ENCODE assay signal across 24 cellular contexts in genomic region chr14:102652194-102652593, GRCh38. TPM values are rescaled to one million over a fixed set of nuclear protein-coding genes. Genes with fewer than 3 reads are reported as not detected.
DNase-seq lines count a peak whose midpoint lies in the region; ATAC-seq and TF ChIP-seq lines count a peak whose summit lies in the region.
"Had no signal": no experiment of that assay in that cellular context is flagged by ENCODE, and none has a peak within 500 bp of the region (broad histone marks: within the 10 kb centered on the region; RNA-seq: fewer than 3 reads in every experiment).

No MANE protein-coding gene starts in this region.

- ATAC-seq in activated T-cell treated with anti-CD3 and anti-CD28 coated beads, Interleukin-2, amount 50 U/mL, for 72 hours (replicated peaks in 1 of 2), result no peak
- ATAC-seq in WTC11 (no peak), GM21526 (IDR thresholded peaks at IDR 0.05; ENCODE audit: low FRiP score, unreplicated experiment) (no peak)
- ATAC-seq: activated T-helper 17 cell treated with anti-CD3 and anti-CD28 coated beads, Interleukin-2, amount 50 U/mL, for 72 hours; left ventricle myocardium superior; natural killer cell treated with Interleukin-12 subunit alpha and Interleukin-12 subunit beta and Interleukin-15 and Interleukin-18, amount 100 ng/mL, for 72 hours; PC-3 had no signal

- H3K4me3 ChIP-seq in hepatocyte, result no peak overlapping the region
- H3K4me3 ChIP-seq: ascending aorta, ovary, right atrium auricular region, smooth muscle cell, tibial artery had no signal

- H3K36me3 ChIP-seq in hepatocyte (replicated peaks; ENCODE audit: insufficient read depth, low read depth), result no peaks in the 10 kb centered on the region
- H3K36me3 ChIP-seq: ascending aorta, ovary, right atrium auricular region, tibial artery had no signal

- H2AFZ ChIP-seq in hepatocyte, result no peak overlapping the region

- peak overlapping the region; percentile 65 for H3K27ac Mint-ChIP-seq in activated T-cell treated with anti-CD3 and anti-CD28 coated beads, Interleukin-2, amount 50 U/mL, for 72 hours
- H3K27ac Mint-ChIP-seq in WTC11, result peak overlapping the region; percentile 39; the same call in 1 of the 2 replicates
- H3K27ac Mint-ChIP-seq: activated naive CD8-positive, alpha-beta T cell treated with anti-CD3 and anti-CD28 coated beads for 36 hours; activated T-helper 17 cell treated with anti-CD3 and anti-CD28 coated beads, Interleukin-2, amount 50 U/mL, for 72 hours; natural killer cell treated with Interleukin-12 subunit alpha and Interleukin-12 subunit beta and Interleukin-15 and Interleukin-18, amount 100 ng/mL, for 72 hours had no signal

- H3K4me1 Mint-ChIP-seq in activated T-cell treated with anti-CD3 and anti-CD28 coated beads, Interleukin-2, amount 50 U/mL, for 72 hours (ENCODE audit: low read depth), result peaks cover 43% of the 10 kb centered on the region
- peaks cover 27% of the 10 kb centered on the region for H3K4me1 Mint-ChIP-seq in WTC11

- peaks cover 0 to 13% of the 10 kb centered on the region in 2 donors for H3K36me3 Mint-ChIP-seq in activated T-cell treated with anti-CD3 and anti-CD28 coated beads, Interleukin-2, amount 50 U/mL, for 72 hours (ENCODE audit: insufficient read depth in 2 of 2)
- H3K36me3 Mint-ChIP-seq in WTC11, result peaks cover 6% of the 10 kb centered on the region
- H3K36me3 Mint-ChIP-seq: natural killer cell treated with Interleukin-12 subunit alpha and Interleukin-12 subunit beta and Interleukin-15 and Interleukin-18, amount 100 ng/mL, for 72 hours had no signal

- H4K20me1 ChIP-seq in hepatocyte (ENCODE audit: insufficient read depth, poor library complexity, severe bottlenecking), result peaks cover 88% of the 10 kb centered on the region

- no peaks in the 10 kb centered on the region for H3K27me3 Mint-ChIP-seq in activated T-cell treated with anti-CD3 and anti-CD28 coated beads, Interleukin-2, amount 50 U/mL, for 72 hours (ENCODE audit: low read depth)
- no peaks in the 10 kb centered on the region for H3K27me3 Mint-ChIP-seq in WTC11 (ENCODE audit: low read depth)
- H3K27me3 Mint-ChIP-seq: activated naive CD8-positive, alpha-beta T cell treated with anti-CD3 and anti-CD28 coated beads for 36 hours; activated T-helper 17 cell treated with anti-CD3 and anti-CD28 coated beads, Interleukin-2, amount 50 U/mL, for 72 hours; central memory CD8-positive, alpha-beta T cell; natural killer cell treated with Interleukin-12 subunit alpha and Interleukin-12 subunit beta and Interleukin-15 and Interleukin-18, amount 100 ng/mL, for 72 hours had no signal

- CTCF ChIA-PET in WTC11 (lab: Charles Lee), result interaction anchor here (2.1 kb wide), 1 partner anchor 58 kb away, joined by 6 read pairs; no protein-coding TSS in a partner anchor

- H3K27ac ChIP-seq in hepatocyte, result no peak overlapping the region
- H3K27ac ChIP-seq: ascending aorta, ovary, right atrium auricular region, tibial artery had no signal

- peaks cover 21% of the 10 kb centered on the region for H3K4me1 ChIP-seq in hepatocyte (ENCODE audit: insufficient read depth)
- H3K4me1 ChIP-seq: ascending aorta had no signal

- H3K9me3 Mint-ChIP-seq in activated T-cell treated with anti-CD3 and anti-CD28 coated beads, Interleukin-2, amount 50 U/mL, for 72 hours, result peaks cover 2 to 4% of the 10 kb centered on the region in 2 donors
- H3K9me3 Mint-ChIP-seq in WTC11, result peaks cover 6% of the 10 kb centered on the region
- H3K9me3 Mint-ChIP-seq: activated T-helper 17 cell treated with anti-CD3 and anti-CD28 coated beads, Interleukin-2, amount 50 U/mL, for 72 hours; natural killer cell treated with Interleukin-12 subunit alpha and Interleukin-12 subunit beta and Interleukin-15 and Interleukin-18, amount 100 ng/mL, for 72 hours had no signal

- POLR2A ChIA-PET in WTC11 (lab: Charles Lee), result no interaction called here

- no peak for DNase-seq in activated T-cell treated with anti-CD3 and anti-CD28 coated beads, Interleukin-2, amount 50 U/mL, for 72 hours
- DNase-seq in activated T-cell treated with anti-CD3 and anti-CD28 coated beads, Interleukin-2, amount 50 U/mL, for 1 hour, result no peak
- DNase-seq in WTC11 (ENCODE audit: low spot score), result no peak
- DNase-seq in hepatocyte (ENCODE audit: low spot score), result no peak
- no peak for DNase-seq in DMS 273 treated with DMSO at 0.1 percent for 48 hours (lab: John Stamatoyannopoulos, UW)
- DNase-seq in cardiac septum (ENCODE audit: low spot score), result no peak
- DNase-seq in stimulated activated CD4-positive, alpha-beta T cell treated with anti-CD3 and anti-CD28 coated beads, Interleukin-2, amount 100 ng/mL, for 24 hours, result no peak
- DNase-seq: activated CD4-positive, alpha-beta T cell treated with anti-CD3 and anti-CD28 coated beads, Interleukin-2, amount 50 U/mL, for 4 hours; activated naive CD8-positive, alpha-beta T cell treated with anti-CD3 and anti-CD28 coated beads for 36 hours; left ventricle myocardium superior; NCI-H1417; NCI-H2081; NCI-H446 treated with DMSO at 0.1 percent for 48 hours; ovary; PC-3; SIG-M5; tibial artery had no signal

- no peaks in the 10 kb centered on the region for H3K27me3 ChIP-seq in hepatocyte
- H3K27me3 ChIP-seq: ascending aorta, ovary, right atrium auricular region, tibial artery had no signal

- TF ChIP-seq CTCF in WTC11 (IDR thresholded peaks at IDR 0.05) (no peak), hepatocyte (IDR thresholded peaks at IDR 0.05; ENCODE audit: poor library complexity) (no peak)

- no peaks in the 10 kb centered on the region for H3K9me3 ChIP-seq in hepatocyte (ENCODE audit: low read depth)
- H3K9me3 ChIP-seq: ascending aorta, ovary, right atrium auricular region, tibial artery had no signal

- peak overlapping the region; percentile 0 for H3K4me2 ChIP-seq in hepatocyte
- H3K4me2 ChIP-seq: smooth muscle cell had no signal

- 63% methylated on average over 3 of the region's 3 CpGs for WGBS in hepatocyte (ENCODE audit: low lambda C conversion rate, missing lambda C conversion rate)

- intact Hi-C loops in cardiac septum (cut with DNase I), result no loop called here

- no peak overlapping the region for H3K4me3 Mint-ChIP-seq in activated T-cell treated with anti-CD3 and anti-CD28 coated beads, Interleukin-2, amount 50 U/mL, for 72 hours
- H3K4me3 Mint-ChIP-seq in WTC11, result no peak overlapping the region
- H3K4me3 Mint-ChIP-seq: activated naive CD8-positive, alpha-beta T cell treated with anti-CD3 and anti-CD28 coated beads for 36 hours; activated T-helper 17 cell treated with anti-CD3 and anti-CD28 coated beads, Interleukin-2, amount 50 U/mL, for 72 hours; central memory CD8-positive, alpha-beta T cell; natural killer cell treated with Interleukin-12 subunit alpha and Interleukin-12 subunit beta and Interleukin-15 and Interleukin-18, amount 100 ng/mL, for 72 hours had no signal

- peaks cover 97% of the 10 kb centered on the region for H3K79me2 ChIP-seq in hepatocyte

- no peaks in the 10 kb centered on the region for H3K9me2 ChIP-seq in hepatocyte (replicated peaks; ENCODE audit: insufficient read depth)

TF ChIP-seq in WTC11, 78 proteins besides CTCF, POLR2A, EP300 and RAD21:
- no peak for TF ChIP-seq ESRRA (CRISPR knock-in tag; IDR thresholded peaks at IDR 0.05; ENCODE audit: borderline replicate concordance)
- no peak for TF ChIP-seq ZSCAN18 (CRISPR knock-in tag; IDR thresholded peaks at IDR 0.05)
- no peak for TF ChIP-seq ZNF219 (CRISPR knock-in tag; IDR thresholded peaks at IDR 0.05; ENCODE audit: borderline replicate concordance)
- no peak for TF ChIP-seq RORB (CRISPR knock-in tag; IDR thresholded peaks at IDR 0.05)
- TF ChIP-seq AR (CRISPR knock-in tag; IDR thresholded peaks at IDR 0.05), result no peak
- TF ChIP-seq ZNF121 (CRISPR knock-in tag; IDR thresholded peaks at IDR 0.05), result no peak
- no peak for TF ChIP-seq SMAD4 (CRISPR knock-in tag; IDR thresholded peaks at IDR 0.05)
- TF ChIP-seq ZBTB21 (CRISPR knock-in tag; IDR thresholded peaks at IDR 0.05; ENCODE audit: borderline replicate concordance), result no peak
- TF ChIP-seq TP53 (CRISPR knock-in tag; IDR thresholded peaks at IDR 0.05), result no peak
- no peak for TF ChIP-seq NFE2L1 (CRISPR knock-in tag; IDR thresholded peaks at IDR 0.05)

RNA-seq across cellular contexts. Expression of gene RCOR1, which starts 59.7 kb away (rescaled TPM):
- 10 to 100 TPM; 19.5 to 21.3 TPM for total RNA-seq in activated T-cell treated with anti-CD3 and anti-CD28 coated beads, Interleukin-2, amount 50 U/mL, for 72 hours
- 25.1 to 25.4 TPM (median 25.4 TPM) in 3 replicates for total RNA-seq in WTC11 (2021)
- total RNA-seq in hepatocyte, result 27.0 and 30.2 TPM in 2 replicates
- polyA plus RNA-seq in hepatocyte, result 9.9 and 12.2 TPM in 2 replicates
- total RNA-seq in cardiac septum, result 12.5 TPM
